ENCODE assay signal across 17 cellular contexts in genomic region chr12:32560520-32560919, GRCh38.
"Had no signal": no experiment of that assay in that cellular context is flagged by ENCODE, and none has a peak within 500 bp of the region (broad histone marks: within the 10 kb centered on the region; RNA-seq: fewer than 3 reads in every experiment).

No MANE protein-coding gene starts in this region.

- H3K36me3 Mint-ChIP-seq: memory B cell had no signal

- DNase-seq: activated CD4-positive, alpha-beta T cell treated with anti-CD3 and anti-CD28 coated beads for 4 hours; activated CD8-positive, alpha-beta memory T cell treated with anti-CD3 and anti-CD28 coated beads, Interleukin-2, amount 50 U/mL, for 4 hours; activated CD8-positive, alpha-beta T cell treated with anti-CD3 and anti-CD28 coated beads for 36 hours; activated naive CD4-positive, alpha-beta T cell treated with Interleukin-2 at 50 U/mL for 16 hours; activated naive CD8-positive, alpha-beta T cell treated with anti-CD3 and anti-CD28 coated beads, Interleukin-2, amount 50 U/mL, for 24 hours; effector CD8-positive, alpha-beta T cell; hippocampal formation; left colon; ovary; stimulated activated CD4-positive, alpha-beta T cell treated with anti-CD3 and anti-CD28 coated beads, Interleukin-15, amount 100 ng/mL, for 24 hours; stimulated activated CD4-positive, alpha-beta T cell treated with anti-CD3 and anti-CD28 coated beads, Interleukin-4, amount 100 ng/mL, for 4 hours; T1000 had no signal

- H3K27ac Mint-ChIP-seq: activated CD8-positive, alpha-beta T cell treated with anti-CD3 and anti-CD28 coated beads for 36 hours; activated naive CD8-positive, alpha-beta T cell treated with anti-CD3 and anti-CD28 coated beads, Interleukin-2, amount 50 U/mL, for 24 hours had no signal

- H3K4me3 Mint-ChIP-seq: activated CD8-positive, alpha-beta T cell treated with anti-CD3 and anti-CD28 coated beads for 36 hours; activated naive CD8-positive, alpha-beta T cell treated with anti-CD3 and anti-CD28 coated beads, Interleukin-2, amount 50 U/mL, for 24 hours; memory B cell; nephron had no signal

- H3K4me3 ChIP-seq: cardiac muscle cell, ovary, tibial nerve had no signal

- H3K27ac ChIP-seq: cardiac muscle cell, VCaP had no signal

- H3K9me3 Mint-ChIP-seq: activated CD8-positive, alpha-beta T cell treated with anti-CD3 and anti-CD28 coated beads for 36 hours; activated naive CD8-positive, alpha-beta T cell treated with anti-CD3 and anti-CD28 coated beads, Interleukin-2, amount 50 U/mL, for 24 hours had no signal

- H3K9me3 ChIP-seq: ovary, tibial nerve had no signal

- H3K27me3 ChIP-seq: cardiac muscle cell, ovary, tibial nerve had no signal

- ATAC-seq: activated CD8-positive, alpha-beta T cell treated with anti-CD3 and anti-CD28 coated beads for 36 hours; activated naive CD8-positive, alpha-beta T cell treated with anti-CD3 and anti-CD28 coated beads, Interleukin-2, amount 50 U/mL, for 24 hours; left colon had no signal

- H3K36me3 ChIP-seq: cardiac muscle cell, ovary, tibial nerve had no signal

- H3K27me3 Mint-ChIP-seq: activated CD8-positive, alpha-beta T cell treated with anti-CD3 and anti-CD28 coated beads for 36 hours; activated naive CD8-positive, alpha-beta T cell treated with anti-CD3 and anti-CD28 coated beads, Interleukin-2, amount 50 U/mL, for 24 hours; memory B cell had no signal
